Comparison of ENCODE assay signal across 1 cellular context in the genomic region with DNA sequence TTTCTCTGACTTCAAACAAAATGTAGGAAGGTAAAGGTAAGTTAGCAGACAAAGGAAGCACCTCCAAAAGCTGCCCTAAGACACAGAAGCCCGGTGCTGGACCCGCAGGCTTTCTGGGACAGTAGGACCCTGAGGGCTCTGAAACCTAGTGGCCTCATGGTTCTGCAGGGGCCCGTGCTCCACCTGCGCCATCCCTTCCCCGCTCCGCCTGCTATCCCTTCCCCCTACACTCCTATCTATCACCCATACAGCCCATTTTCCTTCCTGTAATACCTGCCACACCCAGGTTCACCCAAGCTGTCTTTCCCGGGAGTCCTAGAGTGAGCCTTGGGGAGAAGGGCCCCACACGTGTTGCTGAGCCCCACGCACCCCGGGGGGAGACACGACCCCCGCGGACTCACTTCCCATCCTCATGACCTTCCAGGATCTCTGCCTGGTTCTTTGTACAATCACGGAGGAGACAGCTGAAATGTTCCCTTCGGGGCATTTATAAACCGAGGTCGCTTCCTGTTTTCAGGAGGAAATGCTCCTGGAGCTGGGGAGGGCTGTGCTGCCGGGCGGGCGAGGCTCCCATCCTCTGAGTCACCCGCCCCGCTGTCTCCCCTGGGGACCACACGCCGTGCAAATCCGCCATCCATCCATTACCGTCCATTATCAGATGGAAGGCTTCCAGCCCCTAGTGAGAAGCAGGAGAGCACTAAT.
TF ChIP-seq lines count a peak whose summit lies in the region.

No MANE protein-coding gene starts in this region.

TF ChIP-seq in HCT116, 20 proteins besides CTCF, POLR2A, EP300 and RAD21 (continued from another document):
- TF ChIP-seq, protein P1, sequence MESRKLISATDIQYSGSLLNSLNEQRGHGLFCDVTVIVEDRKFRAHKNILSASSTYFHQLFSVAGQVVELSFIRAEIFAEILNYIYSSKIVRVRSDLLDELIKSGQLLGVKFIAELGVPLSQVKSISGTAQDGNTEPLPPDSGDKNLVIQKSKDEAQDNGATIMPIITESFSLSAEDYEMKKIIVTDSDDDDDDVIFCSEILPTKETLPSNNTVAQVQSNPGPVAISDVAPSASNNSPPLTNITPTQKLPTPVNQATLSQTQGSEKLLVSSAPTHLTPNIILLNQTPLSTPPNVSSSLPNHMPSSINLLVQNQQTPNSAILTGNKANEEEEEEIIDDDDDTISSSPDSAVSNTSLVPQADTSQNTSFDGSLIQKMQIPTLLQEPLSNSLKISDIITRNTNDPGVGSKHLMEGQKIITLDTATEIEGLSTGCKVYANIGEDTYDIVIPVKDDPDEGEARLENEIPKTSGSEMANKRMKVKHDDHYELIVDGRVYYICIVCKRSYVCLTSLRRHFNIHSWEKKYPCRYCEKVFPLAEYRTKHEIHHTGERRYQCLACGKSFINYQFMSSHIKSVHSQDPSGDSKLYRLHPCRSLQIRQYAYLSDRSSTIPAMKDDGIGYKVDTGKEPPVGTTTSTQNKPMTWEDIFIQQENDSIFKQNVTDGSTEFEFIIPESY (IDR thresholded peaks at IDR 0.05; ENCODE audit: extremely low read depth, insufficient replicate concordance, low read length): no peak
- TF ChIP-seq ELF1 (IDR thresholded peaks at IDR 0.05; ENCODE audit: borderline replicate concordance, low read depth) (peak; percentile 51; the same call in 1 of the 2 replicates), CBX3 (IDR thresholded peaks at IDR 0.05; ENCODE audit: low read depth) (0 out of 2 replicates have a peak, but pooled peaks have one; percentile 30), POLR2AphosphoS5 (IDR thresholded peaks at IDR 0.05; ENCODE audit: low read depth, low read length) (peak; percentile 50; the same call in 1 of the 2 replicates), SP1 (IDR thresholded peaks at IDR 0.05; ENCODE audit: low read depth) (peak; percentile 50; the same call in 1 of the 2 replicates), EZH2phosphoT487 (IDR thresholded peaks at IDR 0.05; ENCODE audit: borderline replicate concordance) (no peak), SIN3A (IDR thresholded peaks at IDR 0.05; ENCODE audit: low read depth) (0 out of 2 replicates have a peak, but pooled peaks have one; percentile 52), EZH2 (IDR thresholded peaks at IDR 0.05) (no peak), EGR1 (IDR thresholded peaks at IDR 0.05; ENCODE audit: low read depth) (no peak), SRF (IDR thresholded peaks at IDR 0.05; ENCODE audit: low read depth) (no peak), YY1 (IDR thresholded peaks at IDR 0.05; ENCODE audit: extremely low read depth, insufficient replicate concordance, low read depth, low read length) (peak; percentile 16)
- TF ChIP-seq, protein P2, sequence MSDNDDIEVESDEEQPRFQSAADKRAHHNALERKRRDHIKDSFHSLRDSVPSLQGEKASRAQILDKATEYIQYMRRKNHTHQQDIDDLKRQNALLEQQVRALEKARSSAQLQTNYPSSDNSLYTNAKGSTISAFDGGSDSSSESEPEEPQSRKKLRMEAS (IDR thresholded peaks at IDR 0.05): peak; percentile 46
- TF ChIP-seq, protein P3, sequence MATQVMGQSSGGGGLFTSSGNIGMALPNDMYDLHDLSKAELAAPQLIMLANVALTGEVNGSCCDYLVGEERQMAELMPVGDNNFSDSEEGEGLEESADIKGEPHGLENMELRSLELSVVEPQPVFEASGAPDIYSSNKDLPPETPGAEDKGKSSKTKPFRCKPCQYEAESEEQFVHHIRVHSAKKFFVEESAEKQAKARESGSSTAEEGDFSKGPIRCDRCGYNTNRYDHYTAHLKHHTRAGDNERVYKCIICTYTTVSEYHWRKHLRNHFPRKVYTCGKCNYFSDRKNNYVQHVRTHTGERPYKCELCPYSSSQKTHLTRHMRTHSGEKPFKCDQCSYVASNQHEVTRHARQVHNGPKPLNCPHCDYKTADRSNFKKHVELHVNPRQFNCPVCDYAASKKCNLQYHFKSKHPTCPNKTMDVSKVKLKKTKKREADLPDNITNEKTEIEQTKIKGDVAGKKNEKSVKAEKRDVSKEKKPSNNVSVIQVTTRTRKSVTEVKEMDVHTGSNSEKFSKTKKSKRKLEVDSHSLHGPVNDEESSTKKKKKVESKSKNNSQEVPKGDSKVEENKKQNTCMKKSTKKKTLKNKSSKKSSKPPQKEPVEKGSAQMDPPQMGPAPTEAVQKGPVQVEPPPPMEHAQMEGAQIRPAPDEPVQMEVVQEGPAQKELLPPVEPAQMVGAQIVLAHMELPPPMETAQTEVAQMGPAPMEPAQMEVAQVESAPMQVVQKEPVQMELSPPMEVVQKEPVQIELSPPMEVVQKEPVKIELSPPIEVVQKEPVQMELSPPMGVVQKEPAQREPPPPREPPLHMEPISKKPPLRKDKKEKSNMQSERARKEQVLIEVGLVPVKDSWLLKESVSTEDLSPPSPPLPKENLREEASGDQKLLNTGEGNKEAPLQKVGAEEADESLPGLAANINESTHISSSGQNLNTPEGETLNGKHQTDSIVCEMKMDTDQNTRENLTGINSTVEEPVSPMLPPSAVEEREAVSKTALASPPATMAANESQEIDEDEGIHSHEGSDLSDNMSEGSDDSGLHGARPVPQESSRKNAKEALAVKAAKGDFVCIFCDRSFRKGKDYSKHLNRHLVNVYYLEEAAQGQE (IDR thresholded peaks at IDR 0.05; ENCODE audit: low read depth): no peak
